10 cellular contexts compared by ENCODE assay signal in the genomic region with DNA sequence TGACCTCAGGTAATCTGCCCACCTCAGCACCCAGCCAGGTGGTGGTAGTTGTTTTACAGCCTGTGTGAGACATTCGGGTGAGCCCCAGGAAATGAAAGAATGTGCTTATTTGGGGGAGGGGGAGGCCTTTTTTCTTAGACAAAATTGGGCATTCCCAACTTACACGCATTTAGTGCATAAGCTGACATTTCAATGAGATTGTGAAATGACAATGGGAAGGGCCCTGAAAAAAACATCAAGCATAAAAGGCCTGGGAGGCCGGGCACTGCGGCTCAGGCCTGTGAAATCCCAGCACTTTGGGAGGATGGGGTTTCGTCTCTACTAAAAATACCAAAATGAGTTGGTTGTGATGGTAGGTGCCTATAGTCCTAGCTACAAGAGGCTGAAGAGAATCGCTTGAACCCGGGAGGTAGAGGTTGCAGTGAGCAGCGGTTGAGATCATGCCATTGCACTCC. TPM values are rescaled to one million over a fixed set of nuclear protein-coding genes. Genes with fewer than 3 reads are reported as not detected.
DNase-seq lines count a peak whose midpoint lies in the region; ATAC-seq, FAIRE-seq and TF ChIP-seq lines count a peak whose summit lies in the region.
"Had no signal": no experiment of that assay in that cellular context is flagged by ENCODE, and none has a peak within 500 bp of the region (broad histone marks: within the 10 kb centered on the region; RNA-seq: fewer than 3 reads in every experiment).

No MANE protein-coding gene starts in this region.

- intact Hi-C loops in activated CD4-positive, alpha-beta T cell treated with anti-CD3 and anti-CD28 coated beads for 36 hours (cut with DNase I, micrococcal nuclease), result loop anchor here in 1 of 2 experiments (10.0 kb wide), 2 partner anchors 1162 to 1332 kb away; partner anchors contain the start of genes KIAA0040 and MRPS14

- peak; percentile 27; the same call in 1 of the 2 replicates for TF ChIP-seq POLR2A in Raji (IDR thresholded peaks at IDR 0.05; ENCODE audit: insufficient read depth, low read depth, low read length)
- TF ChIP-seq POLR2A in H54 (IDR thresholded peaks at IDR 0.05; ENCODE audit: low read depth, low read length), result no peak

- peak; percentile 8 for ATAC-seq in activated CD4-positive, alpha-beta T cell treated with anti-CD3 and anti-CD28 coated beads for 36 hours

- H3K9me3 Mint-ChIP-seq in activated CD4-positive, alpha-beta T cell treated with anti-CD3 and anti-CD28 coated beads for 36 hours (ENCODE audit: low read depth), result no peaks in the 10 kb centered on the region
- H3K9me3 Mint-ChIP-seq in nephron progenitor cell, result no peaks in the 10 kb centered on the region
- H3K9me3 Mint-ChIP-seq: immature natural killer cell; T-helper 1 cell treated with Interleukin-12 subunit alpha and Interleukin-12 subunit beta and Interleukin-4 antibody, amounts not matched to agents 30 μg/mL and 1 μg/mL, for 36 hours had no signal

- peak overlapping the region; percentile 83 for H3K27ac Mint-ChIP-seq in activated CD4-positive, alpha-beta T cell treated with anti-CD3 and anti-CD28 coated beads for 36 hours
- H3K27ac Mint-ChIP-seq in nephron progenitor cell, result peak overlapping the region; percentile 78
- H3K27ac Mint-ChIP-seq: T-helper 1 cell treated with Interleukin-12 subunit alpha and Interleukin-12 subunit beta and Interleukin-4 antibody, amounts not matched to agents 30 μg/mL and 1 μg/mL, for 36 hours had no signal

- CTCF ChIA-PET in activated CD4-positive, alpha-beta T cell treated with anti-CD3 and anti-CD28 coated beads for 36 hours (lab: Charles Lee), result interaction anchor here (0.9 kb wide), 1 partner anchor 17 kb away, joined by 4 read pairs; no protein-coding TSS in a partner anchor

- POLR2A ChIA-PET in activated CD4-positive, alpha-beta T cell treated with anti-CD3 and anti-CD28 coated beads for 36 hours (lab: Charles Lee), result interaction anchor here (0.8 to 1.7 kb wide), 3 partner anchors 7 to 159 kb away, joined by 3 to 5 read pairs (median 4); partner anchors contain the start of gene RC3H1

- H3K4me3 Mint-ChIP-seq in activated CD4-positive, alpha-beta T cell treated with anti-CD3 and anti-CD28 coated beads for 36 hours, result peak overlapping the region; percentile 91
- no peak overlapping the region for H3K4me3 Mint-ChIP-seq in nephron progenitor cell
- H3K4me3 Mint-ChIP-seq: immature natural killer cell; T-helper 1 cell treated with Interleukin-12 subunit alpha and Interleukin-12 subunit beta and Interleukin-4 antibody, amounts not matched to agents 30 μg/mL and 1 μg/mL, for 36 hours had no signal

- no peak for FAIRE-seq in H54 (lab: Jason Lieb, UNC)

- peaks cover 64% of the 10 kb centered on the region for H3K36me3 Mint-ChIP-seq in activated CD4-positive, alpha-beta T cell treated with anti-CD3 and anti-CD28 coated beads for 36 hours (ENCODE audit: low read depth)
- peaks cover 64% of the 10 kb centered on the region for H3K36me3 Mint-ChIP-seq in nephron progenitor cell (ENCODE audit: low read depth)

- DNase-seq in activated CD4-positive, alpha-beta T cell treated with anti-CD3 and anti-CD28 coated beads for 36 hours, result no peak
- no peak for DNase-seq in activated CD4-positive, alpha-beta T cell treated with anti-CD3 and anti-CD28 coated beads, Interleukin-2, amount 50 U/mL, for 4 hours
- DNase-seq in nephron progenitor cell (no peak), dermis blood vessel endothelial cell (no peak), H54 (ENCODE audit: insufficient read length, low spot score) (no peak)
- DNase-seq: immature natural killer cell, NCI-H1694 had no signal

- no peaks in the 10 kb centered on the region for H3K27me3 Mint-ChIP-seq in activated CD4-positive, alpha-beta T cell treated with anti-CD3 and anti-CD28 coated beads for 36 hours
- H3K27me3 Mint-ChIP-seq in nephron progenitor cell (ENCODE audit: low read depth, poor library complexity), result peaks cover 4% of the 10 kb centered on the region

- TF ChIP-seq CTCF in nephron progenitor cell (IDR thresholded peaks at IDR 0.05), result no peak

- peaks cover 26% of the 10 kb centered on the region for H3K4me1 Mint-ChIP-seq in activated CD4-positive, alpha-beta T cell treated with anti-CD3 and anti-CD28 coated beads for 36 hours
- peaks cover 34% of the 10 kb centered on the region for H3K4me1 Mint-ChIP-seq in nephron progenitor cell

RNA-seq across cellular contexts. Expression of gene GAS5, which starts 5.0 kb away (rescaled TPM):
- total RNA-seq in activated CD4-positive, alpha-beta T cell treated with anti-CD3 and anti-CD28 coated beads for 36 hours, result 1,000 to 10,000 TPM in 1 of 2 experiments, 100 to 1,000 TPM in 1; 878 to 1,203 TPM
- 180 and 432 TPM in 2 replicates for total RNA-seq in dermis blood vessel endothelial cell

RNA-seq across cellular contexts. Expression of gene ZBTB37, which starts 5.4 kb away (rescaled TPM):
- 1 to 10 TPM; 7.7 to 7.9 TPM for total RNA-seq in activated CD4-positive, alpha-beta T cell treated with anti-CD3 and anti-CD28 coated beads for 36 hours
- total RNA-seq in dermis blood vessel endothelial cell, result 5.5 and 6.0 TPM in 2 replicates

RNA-seq across cellular contexts. Expression of gene CENPL, which starts 38.1 kb away (rescaled TPM):
- 10 to 100 TPM; 26.1 to 27.2 TPM for total RNA-seq in activated CD4-positive, alpha-beta T cell treated with anti-CD3 and anti-CD28 coated beads for 36 hours
- total RNA-seq in dermis blood vessel endothelial cell, result 13.4 and 19.6 TPM in 2 replicates

RNA-seq across cellular contexts. Expression of gene DARS2, which starts 38.3 kb away (rescaled TPM):
- 10 to 100 TPM; 57.2 to 62.0 TPM for total RNA-seq in activated CD4-positive, alpha-beta T cell treated with anti-CD3 and anti-CD28 coated beads for 36 hours
- 13.8 and 31.8 TPM in 2 replicates for total RNA-seq in dermis blood vessel endothelial cell

RNA-seq across cellular contexts. Expression of gene SERPINC1, which starts 54.3 kb away (rescaled TPM):
- under 1 TPM in 1 of 2 experiments, not detected in 1; 0.25 TPM for total RNA-seq in activated CD4-positive, alpha-beta T cell treated with anti-CD3 and anti-CD28 coated beads for 36 hours
- 0.05 TPM in 1 of 2 replicates, not detected in the other for total RNA-seq in dermis blood vessel endothelial cell
- total RNA-seq: cerebellum had no signal
